ENCODE assay signal across 13 cellular contexts in genomic region chr20:62774076-62774714, GRCh38. TPM values are rescaled to one million over a fixed set of nuclear protein-coding genes. Genes with fewer than 3 reads are reported as not detected.
A peak's percentile ranks its signal among the peaks of the same experiment; 100 is the strongest.
DNase-seq lines count a peak whose midpoint lies in the region; ATAC-seq and TF ChIP-seq lines count a peak whose summit lies in the region.
"Had no signal": no experiment of that assay in that cellular context is flagged by ENCODE, and none has a peak within 500 bp of the region (broad histone marks: within the 10 kb centered on the region; RNA-seq: fewer than 3 reads in every experiment).

No MANE protein-coding gene starts in this region.

- no peak overlapping the region for H3K4me3 ChIP-seq in HAP-1
- H3K4me3 ChIP-seq: A549 had no signal

- no peak overlapping the region for H3K27ac ChIP-seq in foreskin keratinocyte
- H3K27ac ChIP-seq: A549 had no signal

- H3K9me3 ChIP-seq in HAP-1, result no peaks in the 10 kb centered on the region
- H3K9me3 ChIP-seq: A549 had no signal

- no peak for ATAC-seq in T-cell (replicated peaks in 1 of 4)
- ATAC-seq in foreskin keratinocyte, result no peak

- H3K27me3 Mint-ChIP-seq in T-cell (no peaks in the 10 kb centered on the region), nephron (ENCODE audit: low read depth) (peaks cover 9% of the 10 kb centered on the region), immature natural killer cell (ENCODE audit: low read depth in 3 of 3) (peaks cover 0 to 4% (median 0%) of the 10 kb centered on the region in 3 donors)
- no peaks in the 10 kb centered on the region for H3K27me3 Mint-ChIP-seq in T-helper 2 cell treated with Interferon-gamma antibody and Interleukin-4, amounts not matched to agents 5 μg/mL and 100 μg/mL, for 36 hours (ENCODE audit: low read depth)

- CTCF ChIA-PET in T-cell (lab: Charles Lee), result interaction anchor here in 1 of 2 donors (0.7 kb wide), 1 partner anchor 18 kb away, joined by 12 read pairs; no protein-coding TSS in a partner anchor

- POLR2A ChIA-PET in T-cell (lab: Charles Lee), result no interaction called here

- H3K4me3 Mint-ChIP-seq in T-cell (peak overlapping the region in 1 of 3 donors; percentile 70), nephron (no peak overlapping the region), immature natural killer cell (no peak overlapping the region)
- no peak overlapping the region for H3K4me3 Mint-ChIP-seq in T-helper 2 cell treated with Interferon-gamma antibody and Interleukin-4, amounts not matched to agents 5 μg/mL and 100 μg/mL, for 36 hours

- in situ Hi-C loops in HAP-1 (cut with MboI; ENCODE audit: low sequenced_read_pairs), result no loop called here

- H3K36me3 Mint-ChIP-seq in T-cell, result no peaks in the 10 kb centered on the region
- peaks cover 3% of the 10 kb centered on the region for H3K36me3 Mint-ChIP-seq in nephron (ENCODE audit: low read depth)
- no peaks in the 10 kb centered on the region for H3K36me3 Mint-ChIP-seq in T-helper 2 cell treated with Interferon-gamma antibody and Interleukin-4, amounts not matched to agents 5 μg/mL and 100 μg/mL, for 36 hours (ENCODE audit: low read depth)
- H3K36me3 Mint-ChIP-seq in immature natural killer cell, result no peaks in the 10 kb centered on the region

- H3K27ac Mint-ChIP-seq in T-cell (peak overlapping the region; percentile 92 to 93), nephron (peak overlapping the region in 2 of 3 experiments; percentile 26 to 53), immature natural killer cell (no peak overlapping the region)
- H3K27ac Mint-ChIP-seq in T-helper 2 cell treated with Interferon-gamma antibody and Interleukin-4, amounts not matched to agents 5 μg/mL and 100 μg/mL, for 36 hours, result no peak overlapping the region

- TF ChIP-seq CTCF in nephron (IDR thresholded peaks at IDR 0.05; ENCODE audit: unreplicated experiment in 3 of 3) (no peak), foreskin keratinocyte (conservative IDR thresholded peaks at IDR 0.05) (no peak)

- H3K4me1 Mint-ChIP-seq in T-cell, result peaks cover 45 to 62% (median 61%) of the 10 kb centered on the region in 3 donors
- H3K4me1 Mint-ChIP-seq in nephron, result peaks cover 20% of the 10 kb centered on the region
- H3K4me1 Mint-ChIP-seq in T-helper 2 cell treated with Interferon-gamma antibody and Interleukin-4, amounts not matched to agents 5 μg/mL and 100 μg/mL, for 36 hours (ENCODE audit: low read depth), result peaks cover 38% of the 10 kb centered on the region
- H3K4me1 Mint-ChIP-seq in immature natural killer cell, result peaks cover 14 to 31% of the 10 kb centered on the region in 2 donors

- H3K36me3 ChIP-seq in HAP-1 (replicated peaks), result no peaks in the 10 kb centered on the region

- no peaks in the 10 kb centered on the region for H3K9me3 Mint-ChIP-seq in T-cell
- no peaks in the 10 kb centered on the region for H3K9me3 Mint-ChIP-seq in nephron
- no peaks in the 10 kb centered on the region for H3K9me3 Mint-ChIP-seq in T-helper 2 cell treated with Interferon-gamma antibody and Interleukin-4, amounts not matched to agents 5 μg/mL and 100 μg/mL, for 36 hours
- H3K9me3 Mint-ChIP-seq in immature natural killer cell, result no peaks in the 10 kb centered on the region

- H3K4me1 ChIP-seq in HAP-1, result peaks cover 22% of the 10 kb centered on the region
- H3K4me1 ChIP-seq in foreskin keratinocyte, result peaks cover 10% of the 10 kb centered on the region
- H3K4me1 ChIP-seq: A549 had no signal

- H3K27me3 ChIP-seq in HAP-1 (ENCODE audit: low read depth) (no peaks in the 10 kb centered on the region), foreskin keratinocyte (no peaks in the 10 kb centered on the region)

- peak; percentile 53 for DNase-seq in NCI-H2227 (lab: John Stamatoyannopoulos, UW; ENCODE audit: unreplicated experiment)
- DNase-seq in NCI-H2227 treated with DMSO at 0.1 percent for 48 hours (lab: John Stamatoyannopoulos, UW), result no peak
- peak; percentile 85 to 89 for DNase-seq in HAP-1 (ENCODE audit: low spot score in 2 of 2)
- no peak for DNase-seq in T-cell
- no peak for DNase-seq in T-helper 2 cell treated with Interferon-gamma antibody and Interleukin-4, amounts not matched to agents 5 μg/mL and 100 μg/mL, for 36 hours (ENCODE audit: low spot score)
- DNase-seq in immature natural killer cell, result no peak
- no peak for DNase-seq in foreskin keratinocyte
- DNase-seq: activated T-cell treated with anti-CD3 and anti-CD28 coated beads for 4 hours, Caco-2, mammary epithelial cell, NCI-H526 had no signal

RNA-seq across cellular contexts. Expression of gene MRGBP, which starts 22.1 kb away (rescaled TPM):
- total RNA-seq in T-cell, result 10 to 100 TPM in 3 of 5 donors, 1 to 10 TPM in 2; 8.6 to 13.9 (median 12.8) TPM
- polyA plus RNA-seq in immature natural killer cell, result 10 to 100 TPM; 10.4 to 15.3 (median 12.5) TPM
- 25.3 and 26.5 TPM in 2 replicates for total RNA-seq in foreskin keratinocyte
- polyA plus RNA-seq in foreskin keratinocyte, result 20.5 and 23.1 TPM in 2 replicates

RNA-seq across cellular contexts. Expression of gene OGFR, which starts 30.4 kb away (rescaled TPM):
- 10 to 100 TPM; 46.5 to 91.1 (median 83.0) TPM for total RNA-seq in T-cell
- polyA plus RNA-seq in immature natural killer cell, result 10 to 100 TPM; 21.6 to 75.3 (median 31.3) TPM
- total RNA-seq in foreskin keratinocyte, result 45.2 and 46.3 TPM in 2 replicates
- polyA plus RNA-seq in foreskin keratinocyte, result 45.9 and 54.3 TPM in 2 replicates

RNA-seq across cellular contexts. Expression of gene COL9A3, which starts 42.7 kb away (rescaled TPM):
- total RNA-seq in T-cell (1 to 10 TPM in 1 of 5 donors, under 1 TPM in 3, not detected in 1; 0.51 to 2.1 (median 0.75) TPM), foreskin keratinocyte (10.1 and 10.8 TPM in 2 replicates)
- polyA plus RNA-seq in immature natural killer cell (under 1 TPM in 1 of 3 donors, not detected in 2; 0.87 TPM), foreskin keratinocyte (13.9 and 14.4 TPM in 2 replicates)

Comparison
In these comparisons a context has a peak if more than half of its experiments do, and no peak if none do; other contexts are left out.
1. DNase-seq: peak in NCI-H2227 (single experiment) and HAP-1 (2 of 2); none in NCI-H2227 treated with DMSO at 0.1 percent for 48 hours (single experiment), T-cell (0 of 34), T-helper 2 cell treated with Interferon-gamma antibody and Interleukin-4, amounts not matched to agents 5 μg/mL and 100 μg/mL, for 36 hours (single experiment), immature natural killer cell (0 of 3) and foreskin keratinocyte (0 of 2).
2. H3K27ac Mint-ChIP-seq: peak in T-cell (2 of 2) and nephron (2 of 3); none in T-helper 2 cell treated with Interferon-gamma antibody and Interleukin-4, amounts not matched to agents 5 μg/mL and 100 μg/mL, for 36 hours (single experiment) and immature natural killer cell (0 of 6).